In genomic region chr3:63654931-63655330, GRCh38 we compare ENCODE assay signal across 20 cellular contexts. TPM values are rescaled to one million over a fixed set of nuclear protein-coding genes. Genes with fewer than 3 reads are reported as not detected.
A peak's percentile ranks its signal among the peaks of the same experiment; 100 is the strongest.
DNase-seq lines count a peak whose midpoint lies in the region; ATAC-seq, FAIRE-seq and TF ChIP-seq lines count a peak whose summit lies in the region.
"Had no signal": no experiment of that assay in that cellular context is flagged by ENCODE, and none has a peak within 500 bp of the region (broad histone marks: within the 10 kb centered on the region; RNA-seq: fewer than 3 reads in every experiment).

No MANE protein-coding gene starts in this region.

- TF ChIP-seq EP300 in HepG2 (IDR thresholded peaks at IDR 0.05; ENCODE audit: low read depth in 2 of 2, low read length in 2 of 2): no peak
- TF ChIP-seq EP300 in HepG2 (CRISPR knock-in tag; IDR thresholded peaks at IDR 0.05; ENCODE audit: borderline replicate concordance): no peak

- no peaks in the 10 kb centered on the region for H3K79me2 ChIP-seq in astrocyte (ENCODE audit: insufficient read depth, low read length)
- H3K79me2 ChIP-seq in HepG2 (ENCODE audit: insufficient read depth, low read length): no peaks in the 10 kb centered on the region

- H3K27me3 ChIP-seq in astrocyte (ENCODE audit: insufficient read depth, low read length): no peaks in the 10 kb centered on the region
- H3K27me3 ChIP-seq in HepG2 (ENCODE audit: control insufficient read depth in 1 of 2, insufficient read depth in 2 of 2, low read length in 2 of 2): no peaks in the 10 kb centered on the region

- H3K9me3 ChIP-seq in astrocyte (ENCODE audit: insufficient read depth, low read depth, low read length) (no peaks in the 10 kb centered on the region), HepG2 (ENCODE audit: low read length) (no peaks in the 10 kb centered on the region)
- H3K9me3 ChIP-seq: BE2C had no signal

- TF ChIP-seq CTCF in astrocyte (IDR thresholded peaks at IDR 0.05; ENCODE audit: insufficient read depth, low read depth, low read length): no peak
- TF ChIP-seq CTCF in HepG2 (CRISPR knock-in tag; IDR thresholded peaks at IDR 0.05): no peak

- H3K4me1 Mint-ChIP-seq in astrocyte (ENCODE audit: low read depth, unreplicated experiment): peaks cover 20% of the 10 kb centered on the region
- H3K4me1 Mint-ChIP-seq: CD4-positive, alpha-beta memory T cell had no signal

- peak; percentile 72 for DNase-seq in DMS53 (lab: John Stamatoyannopoulos, UW)
- peak; percentile 28 for DNase-seq in HCEC 1CT
- DNase-seq in astrocyte (ENCODE audit: low read depth): peak; percentile 60
- peak; percentile 11 for DNase-seq in non-pigmented ciliary epithelial cell (ENCODE audit: low read depth)
- DNase-seq in HepG2 (ENCODE audit: low spot score): no peak
- DNase-seq in erythroblast (lab: John Stamatoyannopoulos, UW): no peak
- DNase-seq: BE2C; CD4-positive, alpha-beta memory T cell; KG1; NCI-H1048; NCI-H187; NCI-H524 treated with DMSO at 0.1 percent for 48 hours; T-helper 1 cell had no signal

- H3K4me1 ChIP-seq in astrocyte (ENCODE audit: insufficient read depth, low read length) (peaks cover 37% of the 10 kb centered on the region), HepG2 (ENCODE audit: insufficient read depth, low read length) (no peaks in the 10 kb centered on the region)
- H3K4me1 ChIP-seq: BE2C had no signal

- no peak overlapping the region for H3K4me3 ChIP-seq in astrocyte (ENCODE audit: insufficient read depth, low read depth, low read length)
- no peak overlapping the region for H3K4me3 ChIP-seq in HepG2 (replicated peaks in 1 of 3; ENCODE audit: insufficient read depth in 1 of 3, low read depth in 2 of 3, low read length in 3 of 3)
- H3K4me3 ChIP-seq: SK-N-MC had no signal

- ATAC-seq in HG02981 (IDR thresholded peaks at IDR 0.05; ENCODE audit: unreplicated experiment) (no peak), GM21723 (IDR thresholded peaks at IDR 0.05; ENCODE audit: unreplicated experiment) (no peak), HepG2 (no peak)
- ATAC-seq: HCT116 had no signal

- BruUV-seq in HepG2 (replicated peaks; lab: Mats Ljungman, UMichigan): no TSS peak

- FAIRE-seq in astrocyte (lab: Jason Lieb, UNC): no peak
- no peak for FAIRE-seq in HepG2 (lab: Jason Lieb, UNC)
- FAIRE-seq: D721Med had no signal

- H3K9ac ChIP-seq in astrocyte (ENCODE audit: low read length): peak overlapping the region; percentile 55
- H3K9ac ChIP-seq in HepG2 (ENCODE audit: insufficient read depth, low read depth, low read length): no peak overlapping the region

- H3K36me3 Mint-ChIP-seq in astrocyte (ENCODE audit: low read depth, unreplicated experiment): no peaks in the 10 kb centered on the region
- H3K36me3 Mint-ChIP-seq: CD4-positive, alpha-beta memory T cell had no signal

- TF ChIP-seq POLR2A in HepG2 (IDR thresholded peaks at IDR 0.05; ENCODE audit: insufficient read depth in 1 of 2, low read depth in 2 of 2, low read length in 2 of 2) (no peak), erythroblast (IDR thresholded peaks at IDR 0.05; ENCODE audit: low read length) (no peak)

- H3K9me3 Mint-ChIP-seq in astrocyte (ENCODE audit: unreplicated experiment): peaks cover 1% of the 10 kb centered on the region

- peak overlapping the region; percentile 89 for H3K27ac ChIP-seq in astrocyte (ENCODE audit: low read depth, low read length)
- H3K27ac ChIP-seq in HepG2 (ENCODE audit: extremely low read length, insufficient read depth, low read length): no peak overlapping the region
- H3K27ac ChIP-seq: HL-60, SK-N-MC had no signal

- peak overlapping the region; percentile 42 for H3K4me2 ChIP-seq in astrocyte (ENCODE audit: low read length)
- no peak overlapping the region for H3K4me2 ChIP-seq in HepG2 (ENCODE audit: low read depth, low read length)

- intact Hi-C loops in HepG2 (cut with micrococcal nuclease; ENCODE audit: unreplicated experiment): no loop called here

- in situ Hi-C loops in HepG2 (cut with HindIII; ENCODE audit: extremely low pct_ligation_motif_present, low pct_unique_long_range_greater_than_20kb): no loop called here

- no peak overlapping the region for H3K4me3 Mint-ChIP-seq in astrocyte (ENCODE audit: unreplicated experiment)
- H3K4me3 Mint-ChIP-seq: CD4-positive, alpha-beta memory T cell had no signal

- POLR2A ChIA-PET in HepG2 (lab: Yijun Ruan, JAX): no interaction called here

- H3K36me3 ChIP-seq in astrocyte (ENCODE audit: insufficient read depth, low read length): no peaks in the 10 kb centered on the region
- H3K36me3 ChIP-seq in HepG2 (replicated peaks in 1 of 2; ENCODE audit: control insufficient read depth in 1 of 2, insufficient read depth in 2 of 2, low read length in 2 of 2): no peaks in the 10 kb centered on the region
- H3K36me3 ChIP-seq: BE2C had no signal

- WGBS in HepG2 (ENCODE audit: low lambda C conversion rate): 20% methylated on average over 5 of the region's 5 CpGs

- TF ChIP-seq RAD21 in HepG2 (CRISPR knock-in tag; IDR thresholded peaks at IDR 0.05): no peak

- H3K27ac Mint-ChIP-seq in astrocyte (ENCODE audit: unreplicated experiment): peak overlapping the region; percentile 43
- H3K27ac Mint-ChIP-seq: CD4-positive, alpha-beta memory T cell had no signal

- H2AFZ ChIP-seq in astrocyte (ENCODE audit: low read depth, low read length) (no peak overlapping the region), HepG2 (ENCODE audit: low read length) (no peak overlapping the region)

- no peaks in the 10 kb centered on the region for H4K20me1 ChIP-seq in astrocyte (ENCODE audit: insufficient read depth, low read length)
- no peaks in the 10 kb centered on the region for H4K20me1 ChIP-seq in HepG2 (ENCODE audit: insufficient read depth, low read length)

- H3K27me3 Mint-ChIP-seq in astrocyte (ENCODE audit: low read depth, unreplicated experiment): peaks cover 2% of the 10 kb centered on the region
- H3K27me3 Mint-ChIP-seq: CD4-positive, alpha-beta memory T cell had no signal

- CTCF ChIA-PET in HepG2 (lab: Yijun Ruan, JAX; ENCODE audit: low intra/inter-chr PET ratio, low total read pairs): no interaction called here

TF ChIP-seq in HepG2, 621 proteins besides CTCF, POLR2A, EP300 and RAD21:
- no peak for TF ChIP-seq NFE2L1 (CRISPR knock-in tag; IDR thresholded peaks at IDR 0.05; ENCODE audit: borderline replicate concordance)
- no peak for TF ChIP-seq MYC (CRISPR knock-in tag; IDR thresholded peaks at IDR 0.05; ENCODE audit: borderline replicate concordance)
- TF ChIP-seq MTF2 (CRISPR knock-in tag; IDR thresholded peaks at IDR 0.05; ENCODE audit: borderline replicate concordance): no peak
- TF ChIP-seq SETDB1 (CRISPR knock-in tag; IDR thresholded peaks at IDR 0.05; ENCODE audit: borderline replicate concordance): no peak
- no peak for TF ChIP-seq E2F1 (CRISPR knock-in tag; IDR thresholded peaks at IDR 0.05)
- TF ChIP-seq ZNF761 (CRISPR knock-in tag; conservative IDR thresholded peaks at IDR 0.05): no peak
- TF ChIP-seq ZNF430 (CRISPR knock-in tag; IDR thresholded peaks at IDR 0.05): no peak
- no peak for TF ChIP-seq SUZ12 (IDR thresholded peaks at IDR 0.05; ENCODE audit: low read depth, low read length)
- TF ChIP-seq TP53 (CRISPR knock-in tag; conservative IDR thresholded peaks at IDR 0.05): no peak
- TF ChIP-seq ZNF44 (CRISPR knock-in tag; IDR thresholded peaks at IDR 0.05): no peak

RNA-seq across cellular contexts. Expression of gene SNTN, which starts 2.5 kb away (rescaled TPM):
- not detected in 2 replicates for total RNA-seq in astrocyte
- not detected in 2 replicates for total RNA-seq in HepG2 (2016; rRNA removed; fragmentation: Illumina TruSeq; extraction: Trizol)
- not detected in 2 replicates for total RNA-seq in HepG2 (2016; cell fraction: cytosol; rRNA removed; fragmentation: Illumina TruSeq; extraction: Trizol; ENCODE audit: low read depth)
- not detected in 2 replicates for total RNA-seq in HepG2 (2016; cell fraction: insoluble cytoplasmic fraction; rRNA removed; fragmentation: Illumina TruSeq; extraction: Trizol)
- not detected in 2 replicates for total RNA-seq in HepG2 (2016; cell fraction: membrane; rRNA removed; fragmentation: Illumina TruSeq; extraction: Trizol)
- total RNA-seq in HepG2 (2016; cell fraction: nucleus; rRNA removed; fragmentation: Illumina TruSeq; extraction: Trizol): not detected in 2 replicates
- polyA plus RNA-seq in HepG2 (2011; rRNA removed): not detected in 2 replicates
- polyA plus RNA-seq in HepG2 (2011; cell fraction: cytosol; rRNA removed): not detected in 2 replicates
- polyA plus RNA-seq in HepG2 (2011; cell fraction: nucleus; rRNA removed): not detected in 2 replicates
- polyA plus RNA-seq in HepG2 (2012): not detected in 2 replicates
- polyA plus RNA-seq in HepG2 (2016; cell fraction: cytosol; fragmentation: Illumina TruSeq; extraction: Trizol; ENCODE audit: low read depth): not detected in 2 replicates
- not detected in 2 replicates for polyA plus RNA-seq in HepG2 (2016; cell fraction: insoluble cytoplasmic fraction; fragmentation: Illumina TruSeq; extraction: Trizol; ENCODE audit: low read depth)
- not detected in 2 replicates for polyA plus RNA-seq in HepG2 (2016; cell fraction: membrane; fragmentation: Illumina TruSeq; extraction: Trizol; ENCODE audit: low read depth)
- not detected in 2 replicates for polyA plus RNA-seq in HepG2 (2016; cell fraction: nucleus; fragmentation: Illumina TruSeq; extraction: Trizol; ENCODE audit: insufficient read depth, low read depth)
- not detected in 2 replicates for polyA minus RNA-seq in HepG2 (2011; rRNA and poly(A)+ RNA removed; ENCODE audit: low replicate concordance)
- not detected in 2 replicates for polyA minus RNA-seq in HepG2 (2011; cell fraction: cytosol; rRNA and poly(A)+ RNA removed)
- polyA minus RNA-seq in HepG2 (2011; cell fraction: nucleus; rRNA and poly(A)+ RNA removed): not detected in 2 replicates
- total RNA-seq: CD4-positive, alpha-beta memory T cell; M059J had no signal
- polyA plus RNA-seq: CD4-positive, alpha-beta memory T cell had no signal

Comparison
In these comparisons a context has a peak if more than half of its experiments do, and no peak if none do; other contexts are left out.
1. DNase-seq: peak in DMS53 (single experiment), HCEC 1CT (single experiment), astrocyte (single experiment) and non-pigmented ciliary epithelial cell (single experiment); none in HepG2 (single experiment) and erythroblast (0 of 2).